ENCODE assay signal across 8 cellular contexts in the genomic region with DNA sequence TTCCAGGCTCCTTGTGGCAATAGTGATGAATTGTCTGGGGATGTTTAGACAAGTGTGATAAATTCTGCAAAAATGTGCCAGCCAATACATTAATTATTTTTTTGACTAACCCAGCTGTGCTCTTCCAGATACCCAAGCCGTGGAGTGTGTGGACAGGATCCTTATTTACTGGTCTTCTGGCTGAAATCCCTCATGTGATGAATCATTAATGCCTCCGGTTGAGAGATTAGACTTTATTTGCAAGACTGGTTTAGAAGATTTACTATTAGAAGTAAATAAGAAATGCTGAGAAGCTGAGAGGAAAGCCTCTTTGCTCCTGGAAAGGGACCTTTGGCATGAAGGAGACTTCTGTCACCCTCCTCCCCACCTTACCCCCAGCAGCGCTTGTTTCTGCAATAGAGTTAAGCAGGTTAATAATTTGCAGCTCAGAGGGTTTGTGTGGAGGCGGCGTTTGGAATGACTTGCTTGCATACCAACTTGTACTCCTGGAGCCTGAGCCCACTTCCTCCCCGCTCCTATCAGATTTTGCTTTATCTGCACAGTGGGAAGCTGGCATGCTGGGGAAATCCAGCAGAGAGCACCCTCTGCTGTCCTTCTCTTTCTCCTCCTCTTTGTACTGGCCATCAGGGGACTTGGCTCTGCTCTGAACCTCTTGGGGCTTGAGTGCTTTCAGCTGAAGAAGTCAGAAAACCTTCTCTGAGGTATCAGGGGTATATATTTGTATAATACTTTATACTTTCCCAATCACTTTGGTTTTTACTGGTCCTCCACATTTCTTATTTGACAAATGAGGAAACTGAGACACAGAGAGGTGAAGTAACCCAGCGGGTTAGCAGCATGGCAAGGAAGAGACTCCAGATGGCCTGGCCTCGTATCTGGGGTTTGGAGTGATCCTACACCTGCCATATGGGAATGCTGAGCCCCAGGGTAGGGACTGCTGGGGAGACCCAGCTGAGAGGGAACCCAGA. TPM values are rescaled to one million over a fixed set of nuclear protein-coding genes. Genes with fewer than 3 reads are reported as not detected.
A peak's percentile ranks its signal among the peaks of the same experiment; 100 is the strongest.
DNase-seq lines count a peak whose midpoint lies in the region; ATAC-seq and TF ChIP-seq lines count a peak whose summit lies in the region.

No MANE protein-coding gene starts in this region.

- TF ChIP-seq CTCF in GM13977 (IDR thresholded peaks at IDR 0.05; ENCODE audit: extremely low read depth, insufficient read depth, missing control alignments) (peak; percentile 32), endothelial cell (IDR thresholded peaks at IDR 0.05; ENCODE audit: unreplicated experiment) (no peak), mucosa of descending colon (IDR thresholded peaks at IDR 0.05) (peak; percentile 46)

- no peak overlapping the region for H3K4me3 Mint-ChIP-seq in endothelial cell (ENCODE audit: unreplicated experiment)
- no peak overlapping the region for H3K4me3 Mint-ChIP-seq in activated T-helper 17 cell treated with anti-CD3 and anti-CD28 coated beads, Interleukin-2, amount 50 U/mL, for 72 hours

- intact Hi-C loops in mucosa of descending colon (cut with DNase I, micrococcal nuclease), result loop anchor here in 1 of 2 donors (2.0 to 5.0 kb wide), 2 partner anchors 47 to 204 kb away; no protein-coding TSS in a partner anchor

- H3K36me3 ChIP-seq in mucosa of descending colon (ENCODE audit: low read depth), result no peaks in the 10 kb centered on the region

- in situ Hi-C loops in GM13977 (cut with MboI; ENCODE audit: low pct_unique_long_range_greater_than_20kb, low sequenced_read_pairs, unreplicated experiment), result no loop called here

- H3K4me1 ChIP-seq in mucosa of descending colon (ENCODE audit: low read depth), result peaks cover 13% of the 10 kb centered on the region

- H3K9me3 ChIP-seq in mucosa of descending colon, result no peaks in the 10 kb centered on the region

- ATAC-seq in mucosa of descending colon, result peak; percentile 96
- no peak for ATAC-seq in HG02970 (IDR thresholded peaks at IDR 0.05; ENCODE audit: low FRiP score, unreplicated experiment)
- ATAC-seq in activated T-helper 17 cell treated with anti-CD3 and anti-CD28 coated beads, Interleukin-2, amount 50 U/mL, for 72 hours (replicated peaks), result no peak

- no peaks in the 10 kb centered on the region for H3K27me3 Mint-ChIP-seq in endothelial cell (ENCODE audit: unreplicated experiment)
- H3K27me3 Mint-ChIP-seq in activated T-helper 17 cell treated with anti-CD3 and anti-CD28 coated beads, Interleukin-2, amount 50 U/mL, for 72 hours, result peaks cover 9% of the 10 kb centered on the region

- no peak overlapping the region for H3K4me3 ChIP-seq in mucosa of descending colon

- no peaks in the 10 kb centered on the region for H3K4me1 Mint-ChIP-seq in endothelial cell (ENCODE audit: unreplicated experiment)
- peaks cover 5% of the 10 kb centered on the region for H3K4me1 Mint-ChIP-seq in activated T-helper 17 cell treated with anti-CD3 and anti-CD28 coated beads, Interleukin-2, amount 50 U/mL, for 72 hours

- no peaks in the 10 kb centered on the region for H3K9me3 Mint-ChIP-seq in endothelial cell (ENCODE audit: unreplicated experiment)
- H3K9me3 Mint-ChIP-seq in activated T-helper 17 cell treated with anti-CD3 and anti-CD28 coated beads, Interleukin-2, amount 50 U/mL, for 72 hours, result no peaks in the 10 kb centered on the region

- DNase-seq in AG08395 (ENCODE audit: low spot score) (peak; percentile 63), GM13977 (ENCODE audit: low spot score) (no peak), OCI-M1 (lab: John Stamatoyannopoulos, UW) (peak; percentile 80), endothelial cell (ENCODE audit: low spot score) (peak; percentile 38), mucosa of descending colon (peak; percentile 63 to 78 (median 69))
- no peak for DNase-seq in activated T-cell treated with anti-CD3 and anti-CD28 coated beads, Interleukin-2, amount 50 U/mL, for 1 hour

- H3K27ac Mint-ChIP-seq in endothelial cell (ENCODE audit: unreplicated experiment), result no peak overlapping the region
- H3K27ac Mint-ChIP-seq in activated T-helper 17 cell treated with anti-CD3 and anti-CD28 coated beads, Interleukin-2, amount 50 U/mL, for 72 hours, result no peak overlapping the region

- H3K36me3 Mint-ChIP-seq in endothelial cell (ENCODE audit: low read depth, unreplicated experiment), result no peaks in the 10 kb centered on the region
- no peaks in the 10 kb centered on the region for H3K36me3 Mint-ChIP-seq in activated T-helper 17 cell treated with anti-CD3 and anti-CD28 coated beads, Interleukin-2, amount 50 U/mL, for 72 hours (ENCODE audit: low read depth)

RNA-seq across cellular contexts. Expression of gene SLC3A1, which starts 16.3 kb away (rescaled TPM):
- total RNA-seq in endothelial cell (ENCODE audit: unreplicated experiment) (not detected), mucosa of descending colon (100 to 1,000 TPM in 1 of 3 donors, 10 to 100 TPM in 2; 28.1 to 101 (median 64.1) TPM)
- total RNA-seq in activated T-helper 17 cell treated with anti-CD3 and anti-CD28 coated beads, Interleukin-2, amount 50 U/mL, for 72 hours, result not detected

Comparison
In these comparisons a context has a peak if more than half of its experiments do, and no peak if none do; other contexts are left out.
1. DNase-seq: peak in AG08395 (single experiment), OCI-M1 (single experiment), endothelial cell (single experiment) and mucosa of descending colon (3 of 3); none in GM13977 (single experiment) and activated T-cell treated with anti-CD3 and anti-CD28 coated beads, Interleukin-2, amount 50 U/mL, for 1 hour (single experiment).
2. RNA of gene SLC3A1, which starts 16.3 kb away (total RNA-seq): 28.1 to 101 TPM in mucosa of descending colon; not detected in activated T-helper 17 cell treated with anti-CD3 and anti-CD28 coated beads, Interleukin-2, amount 50 U/mL, for 72 hours and not detected in endothelial cell (single experiment); every median in the first group is over 10 times any median in the second.